Comparison of ENCODE assay signal across 10 cellular contexts in genomic region chr15:56222302-56222701, GRCh38.
"Had no signal": no experiment of that assay in that cellular context is flagged by ENCODE, and none has a peak within 500 bp of the region (broad histone marks: within the 10 kb centered on the region; RNA-seq: fewer than 3 reads in every experiment).

No MANE protein-coding gene starts in this region.

- DNase-seq: GM23248, GOT3, H7, KBM-7 had no signal

- H3K27me3 Mint-ChIP-seq: IgD-negative memory B cell had no signal

- H3K36me3 ChIP-seq: HAP-1 had no signal

- H3K4me1 ChIP-seq: HAP-1 had no signal

- H3K27ac Mint-ChIP-seq: IgD-negative memory B cell had no signal

- ATAC-seq: HCT116, HepG2 had no signal

- H3K27ac ChIP-seq: GM23248, HL-60, KMS-11 had no signal

- H3K4me3 ChIP-seq: GM23248, HAP-1 had no signal
